In the genomic region with DNA sequence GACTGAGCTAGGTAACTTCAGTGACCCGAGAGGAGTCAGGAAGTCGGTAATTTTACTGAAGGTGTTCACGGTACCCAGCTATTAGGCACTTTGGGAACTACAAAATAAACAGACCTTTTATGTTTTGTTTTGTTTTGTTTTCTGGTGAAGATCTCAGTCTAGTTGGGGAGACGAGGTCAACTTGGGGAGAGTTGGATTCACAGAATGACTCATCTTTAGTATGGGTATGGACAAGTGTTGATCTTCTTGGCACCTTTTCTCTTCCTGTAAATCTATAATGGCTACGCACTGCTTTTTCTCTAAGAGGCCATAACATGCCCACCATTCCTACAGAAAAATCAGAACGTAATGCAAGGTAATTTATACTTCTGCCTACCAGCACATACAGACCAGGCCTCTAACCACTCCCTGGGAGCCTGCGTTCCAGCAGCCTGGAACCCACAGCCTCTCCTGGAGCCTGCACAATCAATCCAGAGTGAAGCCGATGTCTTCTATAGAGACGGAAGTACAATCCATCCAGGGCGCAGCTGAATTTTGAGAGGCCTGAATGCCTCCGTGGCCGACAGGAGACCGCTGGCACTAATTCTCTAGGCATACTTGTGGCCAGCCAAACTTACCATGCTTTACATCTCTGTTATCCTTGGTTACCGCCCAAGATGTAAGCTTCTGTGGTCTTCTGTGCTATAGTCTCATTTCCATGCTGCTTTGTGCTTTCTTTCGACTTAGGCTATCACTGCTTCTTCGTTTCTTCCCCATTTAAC, we compare ENCODE assay signal across 8 cellular contexts. TPM values are rescaled to one million over a fixed set of nuclear protein-coding genes. Genes with fewer than 3 reads are reported as not detected.
A peak's percentile ranks its signal among the peaks of the same experiment; 100 is the strongest.
DNase-seq lines count a peak whose midpoint lies in the region; FAIRE-seq and TF ChIP-seq lines count a peak whose summit lies in the region.

No MANE protein-coding gene starts in this region.

- H3K9me3 ChIP-seq in iPS-18a (ENCODE audit: control insufficient read depth, low read depth, low read length) (no peaks in the 10 kb centered on the region), smooth muscle cell (replicated peaks; ENCODE audit: low read depth) (no peaks in the 10 kb centered on the region)

- peak overlapping the region; percentile 92 for H3K4me2 ChIP-seq in smooth muscle cell

- peaks cover 58% of the 10 kb centered on the region for H3K79me2 ChIP-seq in smooth muscle cell (ENCODE audit: low read depth)

- in situ Hi-C loops in astrocyte of the spinal cord (cut with HindIII; ENCODE audit: low sequenced_read_pairs), result no loop called here

- WGBS in smooth muscle cell (ENCODE audit: low lambda C conversion rate), result 19% methylated on average over 16 of the region's 16 CpGs

- H2AFZ ChIP-seq in smooth muscle cell (ENCODE audit: low read depth), result peak overlapping the region; percentile 79

- H3F3A ChIP-seq in smooth muscle cell (ENCODE audit: low read depth), result no peaks in the 10 kb centered on the region

- no peak for TF ChIP-seq POLR2A in GM12892 (IDR thresholded peaks at IDR 0.05; ENCODE audit: low read depth, low read length)

- H3K36me3 ChIP-seq in iPS-18a (ENCODE audit: control insufficient read depth, low read depth, low read length) (peaks cover 4% of the 10 kb centered on the region), smooth muscle cell (ENCODE audit: low read depth) (no peaks in the 10 kb centered on the region)

- H4K20me1 ChIP-seq in smooth muscle cell (ENCODE audit: low read depth), result peaks cover 46% of the 10 kb centered on the region

- DNase-seq in NCI-H1436 (lab: John Stamatoyannopoulos, UW) (peak; percentile 1), NCI-H1436 treated with DMSO at 0.1 percent for 48 hours (lab: John Stamatoyannopoulos, UW) (no peak), HCEC 1CT (peak; percentile 19), NCI-H526 (lab: John Stamatoyannopoulos, UW) (peak; percentile 22 to 38), astrocyte of the spinal cord (ENCODE audit: low read depth, low spot score) (peak; percentile 71), smooth muscle cell (lab: John Stamatoyannopoulos, UW; ENCODE audit: unreplicated experiment) (no peak), GM12892 (ENCODE audit: insufficient read length) (no peak)

- H3K27me3 ChIP-seq in iPS-18a (ENCODE audit: control insufficient read depth, insufficient read depth, low read length) (no peaks in the 10 kb centered on the region), smooth muscle cell (ENCODE audit: low read depth) (no peaks in the 10 kb centered on the region)

- TF ChIP-seq CTCF in astrocyte of the spinal cord (IDR thresholded peaks at IDR 0.05; ENCODE audit: low read depth, low read length) (no peak), smooth muscle cell (IDR thresholded peaks at IDR 0.05; ENCODE audit: borderline replicate concordance, insufficient read depth, poor library complexity, severe bottlenecking) (no peak)

- H3K9ac ChIP-seq in iPS-18a (ENCODE audit: low read length), result peak overlapping the region; percentile 94
- peak overlapping the region; percentile 88 for H3K9ac ChIP-seq in smooth muscle cell (ENCODE audit: low read depth)

- H3K27ac ChIP-seq in iPS-18a (ENCODE audit: low read length) (peak overlapping the region; percentile 50), smooth muscle cell (ENCODE audit: low read depth) (peak overlapping the region; percentile 67)

- no peak for FAIRE-seq in GM12892 (lab: Jason Lieb, UNC)

- H3K4me1 ChIP-seq in iPS-18a (ENCODE audit: control insufficient read depth, low read depth, low read length) (peaks cover 15% of the 10 kb centered on the region), smooth muscle cell (ENCODE audit: low read depth) (peaks cover 13% of the 10 kb centered on the region)

- peak overlapping the region; percentile 91 for H3K4me3 ChIP-seq in astrocyte of the spinal cord (ENCODE audit: low read depth, low read length)
- peak overlapping the region; percentile 98 for H3K4me3 ChIP-seq in iPS-18a (ENCODE audit: low read length)
- peak overlapping the region; percentile 93 for H3K4me3 ChIP-seq in smooth muscle cell

RNA-seq across cellular contexts. Expression of gene PPHLN1, which starts 0.7 kb away (rescaled TPM):
- total RNA-seq in smooth muscle cell, result 59.6 and 64.6 TPM in 2 replicates
- polyA plus RNA-seq in smooth muscle cell, result 49.2 and 50.7 TPM in 2 replicates
- 62.3 TPM for polyA plus RNA-seq in GM12892 (2012; ENCODE audit: missing spikeins)

RNA-seq across cellular contexts. Expression of gene ZCRB1, which starts 0.8 kb away (rescaled TPM):
- total RNA-seq in smooth muscle cell, result 49.9 and 51.7 TPM in 2 replicates
- 148 and 150 TPM in 2 replicates for polyA plus RNA-seq in smooth muscle cell
- 79.0 TPM for polyA plus RNA-seq in GM12892 (2012; ENCODE audit: missing spikeins)

Comparison
In these comparisons a context has a peak if more than half of its experiments do, and no peak if none do; other contexts are left out.
1. DNase-seq: peak in NCI-H1436 (single experiment), HCEC 1CT (single experiment), NCI-H526 (2 of 2) and astrocyte of the spinal cord (single experiment); none in NCI-H1436 treated with DMSO at 0.1 percent for 48 hours (single experiment), smooth muscle cell (single experiment) and GM12892 (single experiment).
2. Peak in every context shown above with its lines, with median percentiles within 50 percentile points of each other: H3K4me3 ChIP-seq.